8 cellular contexts compared by ENCODE assay signal in the genomic region with DNA sequence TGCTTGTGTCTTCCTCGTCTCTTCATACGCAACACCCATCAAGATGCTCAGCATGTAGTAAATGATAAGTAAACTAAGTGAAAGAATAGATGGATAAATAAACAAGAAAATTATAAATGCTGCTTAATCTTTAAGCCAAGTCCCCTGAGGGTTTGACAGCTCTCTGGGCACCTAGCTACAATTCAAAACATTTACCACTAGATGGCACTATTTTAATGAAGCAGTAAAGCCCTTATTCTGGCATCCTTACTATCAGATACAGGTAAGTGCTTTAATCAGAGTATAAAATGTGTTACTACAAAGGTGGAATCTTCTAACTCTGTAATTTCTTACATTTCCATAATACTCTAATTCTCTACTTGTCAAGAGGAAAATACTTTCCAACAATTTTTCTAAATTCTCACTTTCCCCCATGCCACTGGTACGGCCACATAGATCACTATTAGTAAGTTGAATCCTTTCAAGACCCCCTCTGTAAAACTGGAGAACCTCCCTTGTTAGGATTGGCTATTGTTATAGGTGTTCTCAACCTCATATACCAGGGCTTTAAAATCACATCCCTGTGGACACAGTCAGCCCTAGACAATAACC.
A peak's percentile ranks its signal among the peaks of the same experiment; 100 is the strongest.
DNase-seq lines count a peak whose midpoint lies in the region; ATAC-seq and TF ChIP-seq lines count a peak whose summit lies in the region.

No MANE protein-coding gene starts in this region.

- H3K27ac Mint-ChIP-seq in activated CD8-positive, alpha-beta memory T cell treated with anti-CD3 and anti-CD28 coated beads, Interleukin-2, amount 10 ng/mL, durations not matched to agents 7 days and 5 days = no peak overlapping the region

- no peaks in the 10 kb centered on the region for H3K4me1 ChIP-seq in left ventricle myocardium inferior

- H3K4me3 ChIP-seq in left ventricle myocardium inferior = no peak overlapping the region

- CTCF ChIA-PET in activated CD8-positive, alpha-beta memory T cell treated with anti-CD3 and anti-CD28 coated beads, Interleukin-2, amount 10 ng/mL, durations not matched to agents 7 days and 5 days (lab: Charles Lee) = interaction anchor here (1.0 to 1.5 kb wide), 6 partner anchors 11 to 586 kb away, joined by 3 to 9 read pairs (median 6); no protein-coding TSS in a partner anchor

- peaks cover 6% of the 10 kb centered on the region for H3K9me3 ChIP-seq in left ventricle myocardium inferior (replicated peaks)

- peak; percentile 83 for TF ChIP-seq CTCF in VCaP (conservative IDR thresholded peaks at IDR 0.05)
- TF ChIP-seq CTCF in left ventricle myocardium inferior (IDR thresholded peaks at IDR 0.05; ENCODE audit: borderline replicate concordance) = peak; percentile 74

- H3K27me3 ChIP-seq in left ventricle myocardium inferior (ENCODE audit: low read depth) = peaks cover 74% of the 10 kb centered on the region

- H3K4me1 Mint-ChIP-seq in activated CD8-positive, alpha-beta memory T cell treated with anti-CD3 and anti-CD28 coated beads, Interleukin-2, amount 10 ng/mL, durations not matched to agents 7 days and 5 days = no peaks in the 10 kb centered on the region

- no peaks in the 10 kb centered on the region for H3K9me3 Mint-ChIP-seq in activated CD8-positive, alpha-beta memory T cell treated with anti-CD3 and anti-CD28 coated beads, Interleukin-2, amount 10 ng/mL, durations not matched to agents 7 days and 5 days (ENCODE audit: low read depth)

- H3K36me3 Mint-ChIP-seq in activated CD8-positive, alpha-beta memory T cell treated with anti-CD3 and anti-CD28 coated beads, Interleukin-2, amount 10 ng/mL, durations not matched to agents 7 days and 5 days = no peaks in the 10 kb centered on the region

- no peak for DNase-seq in activated CD8-positive, alpha-beta memory T cell treated with anti-CD3 and anti-CD28 coated beads, Interleukin-2, amount 10 ng/mL, durations not matched to agents 7 days and 5 days
- DNase-seq in activated CD8-positive, alpha-beta memory T cell treated with anti-CD3 and anti-CD28 coated beads, Interleukin-2, amount 50 U/mL, for 4 hours = no peak
- DNase-seq in NCI-H146 treated with DMSO at 0.1 percent for 48 hours (lab: John Stamatoyannopoulos, UW; ENCODE audit: unreplicated experiment) (peak; percentile 63), left ventricle myocardium inferior (no peak)
- DNase-seq in stimulated activated naive CD8-positive, alpha-beta T cell treated with anti-CD3 and anti-CD28 coated beads, Interleukin-15, Interleukin-2, amounts not matched to agents 100 U/mL and 50 U/mL, for 24 hours = no peak
- no peak for DNase-seq in activated CD4-positive, alpha-beta T cell treated with anti-CD3 and anti-CD28 coated beads, Interleukin-2, amount 50 U/mL, for 1 hour

- H3K36me3 ChIP-seq in left ventricle myocardium inferior = no peaks in the 10 kb centered on the region

- no peak overlapping the region for H3K4me3 Mint-ChIP-seq in activated CD8-positive, alpha-beta memory T cell treated with anti-CD3 and anti-CD28 coated beads, Interleukin-2, amount 10 ng/mL, durations not matched to agents 7 days and 5 days

- H3K27ac ChIP-seq in VCaP = no peak overlapping the region
- no peak overlapping the region for H3K27ac ChIP-seq in left ventricle myocardium inferior (replicated peaks)

- intact Hi-C loops in left ventricle myocardium inferior (cut with micrococcal nuclease) = no loop called here

- peak; percentile 27 for ATAC-seq in activated CD8-positive, alpha-beta memory T cell treated with anti-CD3 and anti-CD28 coated beads, Interleukin-2, amount 10 ng/mL, durations not matched to agents 7 days and 5 days
- peak; percentile 74 for ATAC-seq in HG02763 (IDR thresholded peaks at IDR 0.05; ENCODE audit: unreplicated experiment)
- ATAC-seq in stimulated activated naive CD8-positive, alpha-beta T cell treated with anti-CD3 and anti-CD28 coated beads, Interleukin-15, Interleukin-2, amounts not matched to agents 100 U/mL and 50 U/mL, for 24 hours = peak; percentile 52

- peaks cover 3% of the 10 kb centered on the region for H3K27me3 Mint-ChIP-seq in activated CD8-positive, alpha-beta memory T cell treated with anti-CD3 and anti-CD28 coated beads, Interleukin-2, amount 10 ng/mL, durations not matched to agents 7 days and 5 days
